Comparison of ENCODE assay signal across 32 cellular contexts in the genomic region with DNA sequence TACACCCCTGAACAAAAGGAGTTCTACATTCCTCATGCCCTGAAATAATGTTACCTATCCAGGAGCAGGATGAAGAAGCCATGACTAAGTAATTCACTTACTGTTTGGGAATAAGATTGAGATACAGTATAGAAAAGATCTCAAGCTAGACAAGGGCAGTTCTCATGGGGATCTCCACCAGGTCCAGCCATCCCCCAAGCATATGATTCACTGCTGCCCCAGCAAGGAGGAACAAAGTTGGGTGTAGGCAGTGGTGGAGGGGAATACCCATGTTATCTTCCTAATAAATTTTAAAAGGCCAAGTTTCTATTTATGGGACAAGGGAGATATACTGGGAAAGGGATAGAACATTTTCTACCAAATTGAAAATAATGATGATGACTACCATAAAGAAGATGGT.
"Had no signal": no experiment of that assay in that cellular context is flagged by ENCODE, and none has a peak within 500 bp of the region (broad histone marks: within the 10 kb centered on the region; RNA-seq: fewer than 3 reads in every experiment).

No MANE protein-coding gene starts in this region.

- H3K27me3 ChIP-seq: brain microvascular endothelial cell, Peyer's patch had no signal

- H3K9me3 ChIP-seq: Peyer's patch had no signal

- H3K4me1 ChIP-seq: Peyer's patch had no signal

- ATAC-seq: activated CD8-positive, alpha-beta memory T cell treated with anti-CD3 and anti-CD28 coated beads, Interleukin-2, amount 10 ng/mL, durations not matched to agents 7 days and 5 days; activated naive CD8-positive, alpha-beta T cell treated with anti-CD3 and anti-CD28 coated beads, Interleukin-2, amount 50 U/mL, for 24 hours; PC-3 had no signal

- H3K4me3 ChIP-seq: Peyer's patch had no signal

- H3K36me3 ChIP-seq: brain microvascular endothelial cell, Peyer's patch, WERI-Rb-1 had no signal

- H3K36me3 Mint-ChIP-seq: activated naive CD4-positive, alpha-beta T cell treated with anti-CD3 and anti-CD28 coated beads, Interleukin-2, amount 10 ng/mL, durations not matched to agents 7 days and 5 days had no signal

- DNase-seq: activated CD4-positive, alpha-beta memory T cell treated with anti-CD3 and anti-CD28 coated beads, Interleukin-2, amount 10 ng/mL, durations not matched to agents 7 days and 5 days; activated CD4-positive, alpha-beta T cell treated with anti-CD3 and anti-CD28 coated beads for 1 hour; activated CD4-positive, alpha-beta T cell treated with anti-CD3 and anti-CD28 coated beads for 48 hours; activated CD4-positive, CD25-positive, alpha-beta regulatory T cell; activated CD8-positive, alpha-beta memory T cell treated with anti-CD3 and anti-CD28 coated beads for 24 hours; activated CD8-positive, alpha-beta memory T cell treated with anti-CD3 and anti-CD28 coated beads, Interleukin-2, amount 10 ng/mL, durations not matched to agents 7 days and 5 days; activated CD8-positive, alpha-beta memory T cell treated with anti-CD3 and anti-CD28 coated beads, Interleukin-2, amount 50 U/mL, for 48 hours; activated effector memory CD4-positive, alpha-beta T cell treated with Interleukin-2 at 50 U/mL for 16 hours; activated naive CD4-positive, alpha-beta T cell treated with anti-CD3 and anti-CD28 coated beads, Interleukin-2, amount 10 ng/mL, durations not matched to agents 7 days and 5 days; activated naive CD8-positive, alpha-beta T cell treated with anti-CD3 and anti-CD28 coated beads, Interleukin-2, amount 50 U/mL, for 24 hours; activated T-cell treated with anti-CD3 and anti-CD28 coated beads, Interleukin-2, amount 50 U/mL, for 48 hours; amniotic stem cell; aorta; brain microvascular endothelial cell; central memory CD4-positive, alpha-beta T cell; NCI-H1048; NCI-H1105 treated with DMSO at 0.1 percent for 48 hours; NCI-H1436; NCI-H1694; NCI-H1930; NCI-H2081 treated with DMSO at 0.1 percent for 48 hours; NCI-H226; NCI-H524 treated with DMSO at 0.1 percent for 48 hours; NCI-H748 treated with DMSO at 0.1 percent for 48 hours; NK-92 treated with Interleukin-12 subunit alpha and Interleukin-12 subunit beta, amount 100 ng/mL, for 24 hours; PC-3; Peyer's patch; Right ventricle myocardium superior; SW 1271; T1000; WERI-Rb-1 had no signal

- H3K27me3 Mint-ChIP-seq: activated CD4-positive, alpha-beta memory T cell treated with anti-CD3 and anti-CD28 coated beads, Interleukin-2, amount 10 ng/mL, durations not matched to agents 7 days and 5 days; activated CD8-positive, alpha-beta memory T cell treated with anti-CD3 and anti-CD28 coated beads, Interleukin-2, amount 10 ng/mL, durations not matched to agents 7 days and 5 days; activated naive CD4-positive, alpha-beta T cell treated with anti-CD3 and anti-CD28 coated beads, Interleukin-2, amount 10 ng/mL, durations not matched to agents 7 days and 5 days; activated naive CD8-positive, alpha-beta T cell; activated naive CD8-positive, alpha-beta T cell treated with anti-CD3 and anti-CD28 coated beads, Interleukin-2, amount 50 U/mL, for 24 hours had no signal

- H3K27ac ChIP-seq: brain microvascular endothelial cell, Peyer's patch, WERI-Rb-1 had no signal

- H3K4me1 Mint-ChIP-seq: activated CD4-positive, alpha-beta memory T cell treated with anti-CD3 and anti-CD28 coated beads, Interleukin-2, amount 10 ng/mL, durations not matched to agents 7 days and 5 days; activated CD8-positive, alpha-beta memory T cell treated with anti-CD3 and anti-CD28 coated beads, Interleukin-2, amount 10 ng/mL, durations not matched to agents 7 days and 5 days; activated naive CD4-positive, alpha-beta T cell treated with anti-CD3 and anti-CD28 coated beads, Interleukin-2, amount 10 ng/mL, durations not matched to agents 7 days and 5 days had no signal

- H3K9me3 Mint-ChIP-seq: activated naive CD4-positive, alpha-beta T cell treated with anti-CD3 and anti-CD28 coated beads, Interleukin-2, amount 10 ng/mL, durations not matched to agents 7 days and 5 days had no signal

- H3K4me3 Mint-ChIP-seq: activated CD4-positive, alpha-beta memory T cell treated with anti-CD3 and anti-CD28 coated beads, Interleukin-2, amount 10 ng/mL, durations not matched to agents 7 days and 5 days; activated CD8-positive, alpha-beta memory T cell treated with anti-CD3 and anti-CD28 coated beads, Interleukin-2, amount 10 ng/mL, durations not matched to agents 7 days and 5 days; activated naive CD4-positive, alpha-beta T cell treated with anti-CD3 and anti-CD28 coated beads, Interleukin-2, amount 10 ng/mL, durations not matched to agents 7 days and 5 days; activated naive CD8-positive, alpha-beta T cell; activated naive CD8-positive, alpha-beta T cell treated with anti-CD3 and anti-CD28 coated beads, Interleukin-2, amount 50 U/mL, for 24 hours had no signal

- H3K27ac Mint-ChIP-seq: activated CD4-positive, alpha-beta memory T cell treated with anti-CD3 and anti-CD28 coated beads, Interleukin-2, amount 10 ng/mL, durations not matched to agents 7 days and 5 days; activated CD8-positive, alpha-beta memory T cell treated with anti-CD3 and anti-CD28 coated beads, Interleukin-2, amount 10 ng/mL, durations not matched to agents 7 days and 5 days; activated naive CD4-positive, alpha-beta T cell treated with anti-CD3 and anti-CD28 coated beads, Interleukin-2, amount 10 ng/mL, durations not matched to agents 7 days and 5 days; activated naive CD8-positive, alpha-beta T cell; activated naive CD8-positive, alpha-beta T cell treated with anti-CD3 and anti-CD28 coated beads, Interleukin-2, amount 50 U/mL, for 24 hours had no signal
